In genomic region chr16:1583180-1583579, GRCh38 we compare ENCODE assay signal across 1 cellular context.
TF ChIP-seq lines count a peak whose summit lies in the region.

No MANE protein-coding gene starts in this region.

TF ChIP-seq in A549, 52 proteins besides CTCF, POLR2A, EP300 and RAD21 (continued from another document):
- TF ChIP-seq CEBPB (IDR thresholded peaks at IDR 0.05), result no peak
